Comparison of ENCODE assay signal across 1 cellular context in the genomic region with DNA sequence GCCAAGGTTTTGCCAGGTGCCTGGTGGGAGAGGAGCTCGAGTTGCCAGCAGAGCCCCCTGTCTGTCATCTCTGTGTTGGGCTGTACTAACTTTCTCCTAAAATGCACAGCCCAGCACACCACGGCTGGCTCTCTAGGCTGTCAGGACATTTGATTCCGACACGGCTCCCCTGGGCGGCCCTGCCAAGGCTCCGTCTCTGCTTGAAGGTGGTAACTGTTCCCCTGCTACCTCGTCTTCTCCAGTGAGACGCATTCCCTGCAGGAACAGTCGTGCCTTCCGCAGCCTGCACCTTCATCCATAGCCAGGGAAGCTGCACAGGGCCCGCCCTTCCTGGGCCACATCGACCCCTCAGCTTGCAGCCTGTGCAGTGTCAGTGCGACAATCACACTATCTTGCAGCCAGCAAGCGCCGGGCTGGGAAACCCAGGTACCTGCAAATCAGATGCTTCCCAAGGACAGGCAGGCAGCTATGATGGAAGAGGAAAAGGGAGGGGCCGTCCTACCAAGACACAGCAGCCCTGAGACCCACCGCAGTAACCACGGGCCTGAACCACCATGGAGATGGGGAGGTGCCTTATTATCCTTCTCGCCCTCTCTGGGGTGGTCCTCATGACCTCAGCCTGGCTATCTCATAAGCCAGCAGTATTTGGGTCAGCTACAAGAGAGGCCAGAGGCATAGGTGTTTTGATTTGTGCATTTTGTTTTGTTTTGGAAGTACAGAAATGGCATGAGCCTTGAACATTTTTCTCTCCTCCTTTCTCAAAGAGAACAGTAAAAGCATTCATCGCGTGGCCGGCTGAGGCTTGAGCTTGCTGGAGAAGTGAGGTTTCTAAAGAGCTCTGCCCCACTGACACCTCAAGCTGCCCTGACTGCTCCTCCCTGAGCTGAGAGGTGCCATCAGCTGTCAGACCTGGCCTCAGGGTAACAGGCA.
TF ChIP-seq lines count a peak whose summit lies in the region.

No MANE protein-coding gene starts in this region.

TF ChIP-seq in GM23338, 12 proteins besides CTCF, POLR2A, EP300 and RAD21 (continued from another document):
- TF ChIP-seq, protein P1, sequence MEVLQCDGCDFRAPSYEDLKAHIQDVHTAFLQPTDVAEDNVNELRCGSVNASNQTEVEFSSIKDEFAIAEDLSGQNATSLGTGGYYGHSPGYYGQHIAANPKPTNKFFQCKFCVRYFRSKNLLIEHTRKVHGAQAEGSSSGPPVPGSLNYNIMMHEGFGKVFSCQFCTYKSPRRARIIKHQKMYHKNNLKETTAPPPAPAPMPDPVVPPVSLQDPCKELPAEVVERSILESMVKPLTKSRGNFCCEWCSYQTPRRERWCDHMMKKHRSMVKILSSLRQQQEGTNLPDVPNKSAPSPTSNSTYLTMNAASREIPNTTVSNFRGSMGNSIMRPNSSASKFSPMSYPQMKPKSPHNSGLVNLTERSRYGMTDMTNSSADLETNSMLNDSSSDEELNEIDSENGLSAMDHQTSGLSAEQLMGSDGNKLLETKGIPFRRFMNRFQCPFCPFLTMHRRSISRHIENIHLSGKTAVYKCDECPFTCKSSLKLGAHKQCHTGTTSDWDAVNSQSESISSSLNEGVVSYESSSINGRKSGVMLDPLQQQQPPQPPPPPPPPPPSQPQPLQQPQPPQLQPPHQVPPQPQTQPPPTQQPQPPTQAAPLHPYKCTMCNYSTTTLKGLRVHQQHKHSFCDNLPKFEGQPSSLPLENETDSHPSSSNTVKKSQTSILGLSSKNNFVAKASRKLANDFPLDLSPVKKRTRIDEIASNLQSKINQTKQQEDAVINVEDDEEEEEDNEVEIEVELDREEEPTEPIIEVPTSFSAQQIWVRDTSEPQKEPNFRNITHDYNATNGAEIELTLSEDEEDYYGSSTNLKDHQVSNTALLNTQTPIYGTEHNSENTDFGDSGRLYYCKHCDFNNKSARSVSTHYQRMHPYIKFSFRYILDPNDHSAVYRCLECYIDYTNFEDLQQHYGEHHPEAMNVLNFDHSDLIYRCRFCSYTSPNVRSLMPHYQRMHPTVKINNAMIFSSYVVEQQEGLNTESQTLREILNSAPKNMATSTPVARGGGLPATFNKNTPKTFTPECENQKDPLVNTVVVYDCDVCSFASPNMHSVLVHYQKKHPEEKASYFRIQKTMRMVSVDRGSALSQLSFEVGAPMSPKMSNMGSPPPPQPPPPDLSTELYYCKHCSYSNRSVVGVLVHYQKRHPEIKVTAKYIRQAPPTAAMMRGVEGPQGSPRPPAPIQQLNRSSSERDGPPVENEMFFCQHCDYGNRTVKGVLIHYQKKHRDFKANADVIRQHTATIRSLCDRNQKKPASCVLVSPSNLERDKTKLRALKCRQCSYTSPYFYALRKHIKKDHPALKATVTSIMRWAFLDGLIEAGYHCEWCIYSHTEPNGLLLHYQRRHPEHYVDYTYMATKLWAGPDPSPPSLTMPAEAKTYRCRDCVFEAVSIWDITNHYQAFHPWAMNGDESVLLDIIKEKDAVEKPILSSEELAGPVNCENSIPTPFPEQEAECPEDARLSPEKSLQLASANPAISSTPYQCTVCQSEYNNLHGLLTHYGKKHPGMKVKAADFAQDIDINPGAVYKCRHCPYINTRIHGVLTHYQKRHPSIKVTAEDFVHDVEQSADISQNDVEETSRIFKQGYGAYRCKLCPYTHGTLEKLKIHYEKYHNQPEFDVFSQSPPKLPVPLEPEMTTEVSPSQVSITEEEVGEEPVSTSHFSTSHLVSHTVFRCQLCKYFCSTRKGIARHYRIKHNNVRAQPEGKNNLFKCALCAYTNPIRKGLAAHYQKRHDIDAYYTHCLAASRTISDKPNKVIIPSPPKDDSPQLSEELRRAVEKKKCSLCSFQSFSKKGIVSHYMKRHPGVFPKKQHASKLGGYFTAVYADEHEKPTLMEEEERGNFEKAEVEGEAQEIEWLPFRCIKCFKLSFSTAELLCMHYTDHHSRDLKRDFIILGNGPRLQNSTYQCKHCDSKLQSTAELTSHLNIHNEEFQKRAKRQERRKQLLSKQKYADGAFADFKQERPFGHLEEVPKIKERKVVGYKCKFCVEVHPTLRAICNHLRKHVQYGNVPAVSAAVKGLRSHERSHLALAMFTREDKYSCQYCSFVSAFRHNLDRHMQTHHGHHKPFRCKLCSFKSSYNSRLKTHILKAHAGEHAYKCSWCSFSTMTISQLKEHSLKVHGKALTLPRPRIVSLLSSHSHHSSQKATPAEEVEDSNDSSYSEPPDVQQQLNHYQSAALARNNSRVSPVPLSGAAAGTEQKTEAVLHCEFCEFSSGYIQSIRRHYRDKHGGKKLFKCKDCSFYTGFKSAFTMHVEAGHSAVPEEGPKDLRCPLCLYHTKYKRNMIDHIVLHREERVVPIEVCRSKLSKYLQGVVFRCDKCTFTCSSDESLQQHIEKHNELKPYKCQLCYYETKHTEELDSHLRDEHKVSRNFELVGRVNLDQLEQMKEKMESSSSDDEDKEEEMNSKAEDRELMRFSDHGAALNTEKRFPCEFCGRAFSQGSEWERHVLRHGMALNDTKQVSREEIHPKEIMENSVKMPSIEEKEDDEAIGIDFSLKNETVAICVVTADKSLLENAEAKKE (CRISPR knock-in tag; IDR thresholded peaks at IDR 0.05), result no peak
- TF ChIP-seq EZH2 (IDR thresholded peaks at IDR 0.05; ENCODE audit: low read depth, unreplicated experiment) (no peak), JUNB (IDR thresholded peaks at IDR 0.05; ENCODE audit: unreplicated experiment) (no peak), ZNF331 (CRISPR knock-in tag; IDR thresholded peaks at IDR 0.05; ENCODE audit: low read depth) (no peak)
- TF ChIP-seq, protein P2, sequence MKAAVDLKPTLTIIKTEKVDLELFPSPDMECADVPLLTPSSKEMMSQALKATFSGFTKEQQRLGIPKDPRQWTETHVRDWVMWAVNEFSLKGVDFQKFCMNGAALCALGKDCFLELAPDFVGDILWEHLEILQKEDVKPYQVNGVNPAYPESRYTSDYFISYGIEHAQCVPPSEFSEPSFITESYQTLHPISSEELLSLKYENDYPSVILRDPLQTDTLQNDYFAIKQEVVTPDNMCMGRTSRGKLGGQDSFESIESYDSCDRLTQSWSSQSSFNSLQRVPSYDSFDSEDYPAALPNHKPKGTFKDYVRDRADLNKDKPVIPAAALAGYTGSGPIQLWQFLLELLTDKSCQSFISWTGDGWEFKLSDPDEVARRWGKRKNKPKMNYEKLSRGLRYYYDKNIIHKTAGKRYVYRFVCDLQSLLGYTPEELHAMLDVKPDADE (IDR thresholded peaks at IDR 0.05), result no peak
